8 cellular contexts compared by ENCODE assay signal in genomic region chr11:108592591-108593213, GRCh38. TPM values are rescaled to one million over a fixed set of nuclear protein-coding genes. Genes with fewer than 3 reads are reported as not detected.
DNase-seq lines count a peak whose midpoint lies in the region; ATAC-seq, FAIRE-seq and TF ChIP-seq lines count a peak whose summit lies in the region.

No MANE protein-coding gene starts in this region.

- H3K36me3 ChIP-seq in ES-I3 (ENCODE audit: insufficient read depth, low read length), result no peaks in the 10 kb centered on the region

- TF ChIP-seq CTCF in HFFc6 (IDR thresholded peaks at IDR 0.05) (no peak), retinal pigment epithelial cell (conservative IDR thresholded peaks at IDR 0.05; ENCODE audit: low read depth, low read length) (no peak)

- FAIRE-seq in RCC 7860 (lab: Jason Lieb, UNC), result no peak

- peak overlapping the region; percentile 73 for H3K9ac ChIP-seq in ES-I3 (ENCODE audit: low read depth, low read length)

- no peak for DNase-seq in HFFc6
- peak; percentile 64 for DNase-seq in NCI-H69 (lab: John Stamatoyannopoulos, UW)
- peak; percentile 34 for DNase-seq in activated naive CD4-positive, alpha-beta T cell treated with anti-CD3 and anti-CD28 coated beads for 36 hours
- DNase-seq in left cardiac atrium, result peak; percentile 26
- no peak for DNase-seq in retinal pigment epithelial cell (ENCODE audit: low read depth)
- no peak for DNase-seq in mesenteric fat pad (ENCODE audit: low spot score)
- no peak for DNase-seq in RCC 7860 (ENCODE audit: low spot score)

- peak; percentile 42 to 67 for ATAC-seq in left cardiac atrium

- H3K36me3 Mint-ChIP-seq in HFFc6 (ENCODE audit: low read depth), result no peaks in the 10 kb centered on the region
- no peaks in the 10 kb centered on the region for H3K36me3 Mint-ChIP-seq in activated naive CD4-positive, alpha-beta T cell treated with anti-CD3 and anti-CD28 coated beads for 36 hours (ENCODE audit: low read depth)

- H3K4me3 Mint-ChIP-seq in HFFc6, result peak overlapping the region; percentile 92
- H3K4me3 Mint-ChIP-seq in activated naive CD4-positive, alpha-beta T cell treated with anti-CD3 and anti-CD28 coated beads for 36 hours, result peak overlapping the region; percentile 88

- CTCF ChIA-PET in activated naive CD4-positive, alpha-beta T cell treated with anti-CD3 and anti-CD28 coated beads for 36 hours (lab: Charles Lee), result no interaction called here

- intact Hi-C loops in activated naive CD4-positive, alpha-beta T cell treated with anti-CD3 and anti-CD28 coated beads for 36 hours (cut with micrococcal nuclease), result loop anchor here (1.0 to 5.0 kb wide), 11 partner anchors 20 to 584 kb away; partner anchors contain the start of genes ACAT1, C11orf65, CUL5 and NPAT
- intact Hi-C loops in left cardiac atrium (cut with DNase I), result no loop called here

- H3K4me1 Mint-ChIP-seq in HFFc6 (ENCODE audit: low read depth), result peaks cover 30% of the 10 kb centered on the region
- peaks cover 13% of the 10 kb centered on the region for H3K4me1 Mint-ChIP-seq in activated naive CD4-positive, alpha-beta T cell treated with anti-CD3 and anti-CD28 coated beads for 36 hours (ENCODE audit: low read depth)

- H3K9me3 ChIP-seq in ES-I3 (ENCODE audit: control insufficient read depth, insufficient read depth, low read length), result no peaks in the 10 kb centered on the region

- peaks cover 18% of the 10 kb centered on the region for H3K4me1 ChIP-seq in ES-I3 (ENCODE audit: insufficient read depth, low read length)

- peaks cover 18% of the 10 kb centered on the region for H3K27me3 Mint-ChIP-seq in HFFc6 (ENCODE audit: insufficient read depth)
- H3K27me3 Mint-ChIP-seq in activated naive CD4-positive, alpha-beta T cell treated with anti-CD3 and anti-CD28 coated beads for 36 hours (ENCODE audit: low read depth), result peaks cover 3% of the 10 kb centered on the region

- no peaks in the 10 kb centered on the region for H3K9me3 Mint-ChIP-seq in HFFc6
- no peaks in the 10 kb centered on the region for H3K9me3 Mint-ChIP-seq in activated naive CD4-positive, alpha-beta T cell treated with anti-CD3 and anti-CD28 coated beads for 36 hours

- peak overlapping the region; percentile 69 for H3K4me3 ChIP-seq in retinal pigment epithelial cell (ENCODE audit: low read length)

- H3K27ac Mint-ChIP-seq in HFFc6, result no peak overlapping the region
- H3K27ac Mint-ChIP-seq in activated naive CD4-positive, alpha-beta T cell treated with anti-CD3 and anti-CD28 coated beads for 36 hours, result no peak overlapping the region

RNA-seq across cellular contexts. Expression of gene EXPH5, which starts 0.9 kb away (rescaled TPM):
- total RNA-seq in HFFc6 (2021; fragmentation: NEBNext Ultra II Directional; extraction: Animal tissue kit (Norgen Biotek cat#: 25700)), result under 1 TPM; 0.14 to 0.91 (median 0.47) TPM
- 1 to 10 TPM; 2.9 to 3.3 TPM for total RNA-seq in activated naive CD4-positive, alpha-beta T cell treated with anti-CD3 and anti-CD28 coated beads for 36 hours
- total RNA-seq in left cardiac atrium (1 to 10 TPM; 2.5 to 3.5 TPM), mesenteric fat pad (0.87 TPM)

Comparison
In these comparisons a context has a peak if more than half of its experiments do, and no peak if none do; other contexts are left out.
1. DNase-seq: peak in NCI-H69 (single experiment), activated naive CD4-positive, alpha-beta T cell treated with anti-CD3 and anti-CD28 coated beads for 36 hours (single experiment) and left cardiac atrium (single experiment); none in HFFc6 (single experiment), retinal pigment epithelial cell (single experiment), mesenteric fat pad (single experiment) and RCC 7860 (single experiment).